In genomic region chr7:28354601-28355062, GRCh38 we compare ENCODE assay signal across 11 cellular contexts. TPM values are rescaled to one million over a fixed set of nuclear protein-coding genes. Genes with fewer than 3 reads are reported as not detected.
A peak's percentile ranks its signal among the peaks of the same experiment; 100 is the strongest.
DNase-seq lines count a peak whose midpoint lies in the region; ATAC-seq, FAIRE-seq and TF ChIP-seq lines count a peak whose summit lies in the region.
"Had no signal": no experiment of that assay in that cellular context is flagged by ENCODE, and none has a peak within 500 bp of the region (broad histone marks: within the 10 kb centered on the region; RNA-seq: fewer than 3 reads in every experiment).

No MANE protein-coding gene starts in this region.

- no peak overlapping the region for H2AFZ ChIP-seq in astrocyte (ENCODE audit: low read depth, low read length)

- ATAC-seq in GM21447 (IDR thresholded peaks at IDR 0.05; ENCODE audit: unreplicated experiment) (no peak), GM19452 (IDR thresholded peaks at IDR 0.05; ENCODE audit: unreplicated experiment) (no peak)
- ATAC-seq: gastroesophageal sphincter had no signal

- no peak overlapping the region for H3K27ac ChIP-seq in astrocyte (ENCODE audit: low read depth, low read length)
- H3K27ac ChIP-seq: gastroesophageal sphincter, vagina had no signal

- no peaks in the 10 kb centered on the region for H3K36me3 Mint-ChIP-seq in astrocyte (ENCODE audit: low read depth, unreplicated experiment)

- peak overlapping the region; percentile 22 for H3K4me2 ChIP-seq in astrocyte (ENCODE audit: low read length)

- H3K4me1 ChIP-seq in astrocyte (ENCODE audit: insufficient read depth, low read length), result peaks cover 19% of the 10 kb centered on the region
- H3K4me1 ChIP-seq: gastroesophageal sphincter had no signal

- H3K4me3 ChIP-seq in astrocyte (ENCODE audit: insufficient read depth, low read depth, low read length), result no peak overlapping the region
- H3K4me3 ChIP-seq: gastroesophageal sphincter, vagina had no signal

- DNase-seq in COLO668 (lab: John Stamatoyannopoulos, UW; ENCODE audit: unreplicated experiment) (peak; percentile 54), HTR-8/SVneo (ENCODE audit: insufficient read length, low spot score) (peak; percentile 54), astrocyte (ENCODE audit: low read depth) (peak; percentile 98), kidney glomerular epithelial cell (lab: John Stamatoyannopoulos, UW) (peak; percentile 98), RPMI8226 (no peak), OCI-M1 (lab: John Stamatoyannopoulos, UW) (no peak)
- DNase-seq: GF-D8 had no signal

- no peak for FAIRE-seq in HTR-8/SVneo (lab: Jason Lieb, UNC)
- FAIRE-seq in astrocyte (lab: Jason Lieb, UNC), result peak; percentile 60

- no peak overlapping the region for H3K27ac Mint-ChIP-seq in astrocyte (ENCODE audit: unreplicated experiment)

- peaks cover 7% of the 10 kb centered on the region for H3K27me3 Mint-ChIP-seq in astrocyte (ENCODE audit: low read depth, unreplicated experiment)

- no peak for TF ChIP-seq CTCF in astrocyte (IDR thresholded peaks at IDR 0.05; ENCODE audit: insufficient read depth, low read depth, low read length)

- H3K27me3 ChIP-seq in astrocyte (ENCODE audit: insufficient read depth, low read length), result peaks cover 25% of the 10 kb centered on the region
- H3K27me3 ChIP-seq: gastroesophageal sphincter, vagina had no signal

- H3K9me3 ChIP-seq in astrocyte (ENCODE audit: insufficient read depth, low read depth, low read length), result no peaks in the 10 kb centered on the region
- H3K9me3 ChIP-seq: gastroesophageal sphincter, vagina had no signal

- peaks cover 5% of the 10 kb centered on the region for H4K20me1 ChIP-seq in astrocyte (ENCODE audit: insufficient read depth, low read length)

- peaks cover 11% of the 10 kb centered on the region for H3K9me3 Mint-ChIP-seq in astrocyte (ENCODE audit: unreplicated experiment)

- H3K36me3 ChIP-seq in astrocyte (ENCODE audit: insufficient read depth, low read length), result no peaks in the 10 kb centered on the region
- H3K36me3 ChIP-seq: gastroesophageal sphincter, vagina had no signal

- H3K4me1 Mint-ChIP-seq in astrocyte (ENCODE audit: low read depth, unreplicated experiment), result peaks cover 20% of the 10 kb centered on the region

- H3K4me3 Mint-ChIP-seq in astrocyte (ENCODE audit: unreplicated experiment), result no peak overlapping the region

- H3K79me2 ChIP-seq in astrocyte (ENCODE audit: insufficient read depth, low read length), result no peaks in the 10 kb centered on the region

- H3K9ac ChIP-seq in astrocyte (ENCODE audit: low read length), result no peak overlapping the region

RNA-seq across cellular contexts. Expression of gene CREB5, which starts 57.7 kb away (rescaled TPM):
- 23.7 and 25.4 TPM in 2 replicates for total RNA-seq in astrocyte

Comparison
In these comparisons a context has a peak if more than half of its experiments do, and no peak if none do; other contexts are left out.
1. DNase-seq: peak in COLO668 (single experiment), HTR-8/SVneo (single experiment), astrocyte (single experiment) and kidney glomerular epithelial cell (single experiment); none in RPMI8226 (single experiment) and OCI-M1 (single experiment).